9 cellular contexts compared by ENCODE assay signal in genomic region chr13:36163809-36164308, GRCh38. TPM values are rescaled to one million over a fixed set of nuclear protein-coding genes. Genes with fewer than 3 reads are reported as not detected.
DNase-seq lines count a peak whose midpoint lies in the region; ATAC-seq, FAIRE-seq and TF ChIP-seq lines count a peak whose summit lies in the region.
"Had no signal": no experiment of that assay in that cellular context is flagged by ENCODE, and none has a peak within 500 bp of the region (broad histone marks: within the 10 kb centered on the region; RNA-seq: fewer than 3 reads in every experiment).

No MANE protein-coding gene starts in this region.

- no peak overlapping the region for H3K4me3 Mint-ChIP-seq in CD14-positive monocyte

- no peaks in the 10 kb centered on the region for H3K36me3 ChIP-seq in small intestine (ENCODE audit: control insufficient read depth in 2 of 2, insufficient read depth in 2 of 2, low read length in 2 of 2)
- H3K36me3 ChIP-seq: neutrophil had no signal

- no peak overlapping the region for H3K4me3 ChIP-seq in fibroblast of pulmonary artery (replicated peaks; ENCODE audit: low read depth, low read length)
- no peak overlapping the region for H3K4me3 ChIP-seq in small intestine (ENCODE audit: low read depth in 1 of 2, low read length in 2 of 2)

- WGBS in small intestine, 3 donors, result 53 to 54% (median 54%) methylated on average over 7 of the region's 7 CpGs

- no peak overlapping the region for H3K27ac Mint-ChIP-seq in CD14-positive monocyte

- H3K9me3 Mint-ChIP-seq in CD14-positive monocyte, result peaks cover 0 to 3% (median 0%) of the 10 kb centered on the region in 7 donors

- DNase-seq in HS-5 (ENCODE audit: low read depth), result peak; percentile 42
- peak; percentile 58 for DNase-seq in NCI-H82 treated with DMSO at 0.1 percent for 48 hours (lab: John Stamatoyannopoulos, UW; ENCODE audit: unreplicated experiment)
- peak; percentile 87 for DNase-seq in fibroblast of pulmonary artery (ENCODE audit: low read depth)
- DNase-seq in small intestine, result peak; percentile 1
- no peak for DNase-seq in NK-92 (lab: John Stamatoyannopoulos, UW; ENCODE audit: unreplicated experiment)
- no peak for DNase-seq in CD14-positive monocyte (ENCODE audit: low spot score)

- H3K4me1 Mint-ChIP-seq in CD14-positive monocyte, result peaks cover 2% of the 10 kb centered on the region

- TF ChIP-seq CTCF in fibroblast of pulmonary artery (IDR thresholded peaks at IDR 0.05; ENCODE audit: low read length, missing control alignments) (no peak), CD14-positive monocyte (IDR thresholded peaks at IDR 0.05) (no peak)

- peaks cover 3 to 6% (median 3%) of the 10 kb centered on the region in 3 donors for H3K27me3 Mint-ChIP-seq in CD14-positive monocyte (ENCODE audit: low read depth in 3 of 3)

- H3K27ac ChIP-seq in small intestine (ENCODE audit: low read depth in 1 of 2, low read length in 1 of 2), result no peak overlapping the region
- H3K27ac ChIP-seq: neutrophil had no signal

- ATAC-seq in HG03025 (IDR thresholded peaks at IDR 0.05; ENCODE audit: low FRiP score, unreplicated experiment), result no peak
- no peak for ATAC-seq in HG02840 (IDR thresholded peaks at IDR 0.05; ENCODE audit: low FRiP score, unreplicated experiment)

- intact Hi-C loops in CD14-positive monocyte (cut with micrococcal nuclease), result no loop called here

- H3K4me1 ChIP-seq in small intestine (ENCODE audit: control insufficient read depth in 2 of 2, insufficient read depth in 1 of 2, low read depth in 1 of 2, low read length in 1 of 2), result no peaks in the 10 kb centered on the region

- no peaks in the 10 kb centered on the region for H3K36me3 Mint-ChIP-seq in CD14-positive monocyte

- H3K27me3 ChIP-seq in small intestine (ENCODE audit: control insufficient read depth in 2 of 2, insufficient read depth in 2 of 2, low read length in 2 of 2), result no peaks in the 10 kb centered on the region
- H3K27me3 ChIP-seq: neutrophil had no signal

- H3K9me3 ChIP-seq in small intestine (ENCODE audit: control insufficient read depth, low read depth), result no peaks in the 10 kb centered on the region
- H3K9me3 ChIP-seq: neutrophil had no signal

- no peak for FAIRE-seq in small intestine (lab: Jason Lieb, UNC)

RNA-seq across cellular contexts. Expression of gene DCLK1, which starts 32.7 kb away (rescaled TPM):
- 1 to 10 TPM in 1 of 3 donors, under 1 TPM in 1, not detected in 1; 0.54 to 4.9 TPM for polyA plus RNA-seq in small intestine
- polyA plus RNA-seq in CD14-positive monocyte, result not detected

RNA-seq across cellular contexts. Expression of gene SOHLH2, which starts 50.5 kb away (rescaled TPM):
- polyA plus RNA-seq in small intestine (under 1 TPM in 1 of 3 donors, not detected in 2; 0.12 TPM), CD14-positive monocyte (not detected)

Comparison
In these comparisons a context has a peak if more than half of its experiments do, and no peak if none do; other contexts are left out.
1. DNase-seq: peak in HS-5 (single experiment), NCI-H82 treated with DMSO at 0.1 percent for 48 hours (single experiment), fibroblast of pulmonary artery (single experiment) and small intestine (single experiment); none in NK-92 (single experiment) and CD14-positive monocyte (single experiment).